Comparison of ENCODE assay signal across 14 cellular contexts in genomic region chr11:122642971-122643370, GRCh38. TPM values are rescaled to one million over a fixed set of nuclear protein-coding genes. Genes with fewer than 3 reads are reported as not detected.
DNase-seq lines count a peak whose midpoint lies in the region; ATAC-seq, FAIRE-seq and TF ChIP-seq lines count a peak whose summit lies in the region.
"Had no signal": no experiment of that assay in that cellular context is flagged by ENCODE, and none has a peak within 500 bp of the region (broad histone marks: within the 10 kb centered on the region; RNA-seq: fewer than 3 reads in every experiment).

No MANE protein-coding gene starts in this region.

- no peaks in the 10 kb centered on the region for H3K23me2 ChIP-seq in H1 (ENCODE audit: low read depth, low read length)

- no peaks in the 10 kb centered on the region for H3K36me3 Mint-ChIP-seq in stimulated activated effector memory CD8-positive, alpha-beta T cell treated with anti-CD3 and anti-CD28 coated beads, Interleukin-12 subunit alpha, Interleukin-12 subunit beta, amount 100 ng/mL, for 72 hours

- FAIRE-seq in H1 (lab: Jason Lieb, UNC): no peak
- FAIRE-seq: GM19239 had no signal

- H3K79me1 ChIP-seq in H1 (ENCODE audit: low read depth, low read length): no peaks in the 10 kb centered on the region

- H3K23ac ChIP-seq in H1 (ENCODE audit: insufficient read length): no peak overlapping the region

- H3K4me3 ChIP-seq in PC-3 (ENCODE audit: low read length) (peak overlapping the region; percentile 35), H1 (ENCODE audit: extremely low read depth in 1 of 4, insufficient read depth in 2 of 4, low read depth in 3 of 4, low read length in 4 of 4) (no peak overlapping the region), osteoblast (ENCODE audit: insufficient read depth, low read length) (peak overlapping the region; percentile 22)

- DNase-seq in EL (peak; percentile 56), PC-3 (peak; percentile 61), H1 (ENCODE audit: low read depth in 1 of 2, low spot score in 2 of 2) (no peak), osteoblast (ENCODE audit: insufficient read length, low spot score, missing footprints) (peak; percentile 58), T-helper 9 cell (no peak), globus pallidus (ENCODE audit: low spot score) (no peak)
- DNase-seq in stimulated activated effector memory CD8-positive, alpha-beta T cell treated with anti-CD3 and anti-CD28 coated beads, Interleukin-12 subunit alpha, Interleukin-12 subunit beta, amount 100 ng/mL, for 72 hours (ENCODE audit: low spot score in 2 of 2): no peak
- DNase-seq: activated gamma-delta T cell, BE2C, cortex of kidney, NCI-H187, NCI-H510A treated with DMSO at 0.1 percent for 48 hours had no signal

- H3K14ac ChIP-seq in H1 (ENCODE audit: insufficient read length): no peak overlapping the region

- peak overlapping the region; percentile 59 for H3K9ac ChIP-seq in PC-3 (ENCODE audit: low read length)
- H3K9ac ChIP-seq in H1 (replicated peaks in 1 of 4; ENCODE audit: extremely low read depth in 1 of 4, low read depth in 3 of 4, low read length in 3 of 4): no peak overlapping the region; a peak in 1 of 7 replicates

- H2BK15ac ChIP-seq in H1 (ENCODE audit: low read length): no peak overlapping the region

- no peak overlapping the region for H2BK20ac ChIP-seq in H1 (ENCODE audit: low read length)

- no peak overlapping the region for H3K4me3 Mint-ChIP-seq in stimulated activated effector memory CD8-positive, alpha-beta T cell treated with anti-CD3 and anti-CD28 coated beads, Interleukin-12 subunit alpha, Interleukin-12 subunit beta, amount 100 ng/mL, for 72 hours

- no peak overlapping the region for H3K27ac Mint-ChIP-seq in stimulated activated effector memory CD8-positive, alpha-beta T cell treated with anti-CD3 and anti-CD28 coated beads, Interleukin-12 subunit alpha, Interleukin-12 subunit beta, amount 100 ng/mL, for 72 hours

- TF ChIP-seq CTCF in PC-3 (conservative IDR thresholded peaks at IDR 0.05; ENCODE audit: low read depth, low read length) (no peak), H1 (IDR thresholded peaks at IDR 0.05; ENCODE audit: control extremely low read depth in 1 of 3, insufficient read depth in 1 of 3, low read depth in 1 of 3, low read length in 3 of 3) (no peak), osteoblast (IDR thresholded peaks at IDR 0.05; ENCODE audit: extremely low read depth, low read depth, low read length) (no peak)

- H4K5ac ChIP-seq in H1 (ENCODE audit: insufficient read length, low read depth, low read length): no peak overlapping the region

- no peaks in the 10 kb centered on the region for H3K9me3 Mint-ChIP-seq in stimulated activated effector memory CD8-positive, alpha-beta T cell treated with anti-CD3 and anti-CD28 coated beads, Interleukin-12 subunit alpha, Interleukin-12 subunit beta, amount 100 ng/mL, for 72 hours

- H3K36me3 ChIP-seq in PC-3 (ENCODE audit: low read depth, low read length) (no peaks in the 10 kb centered on the region), H1 (ENCODE audit: control insufficient read depth in 2 of 4, insufficient read depth in 4 of 4, low read length in 3 of 4) (no peaks in the 10 kb centered on the region), osteoblast (ENCODE audit: insufficient read depth, low read length) (no peaks in the 10 kb centered on the region)
- H3K36me3 ChIP-seq: BE2C had no signal

- no peaks in the 10 kb centered on the region for H3K4me1 Mint-ChIP-seq in stimulated activated effector memory CD8-positive, alpha-beta T cell treated with anti-CD3 and anti-CD28 coated beads, Interleukin-12 subunit alpha, Interleukin-12 subunit beta, amount 100 ng/mL, for 72 hours

- peak overlapping the region; percentile 69 for H3K4me2 ChIP-seq in PC-3 (ENCODE audit: low read length)
- H3K4me2 ChIP-seq in H1 (ENCODE audit: insufficient read depth in 1 of 2, low read depth in 2 of 2, low read length in 2 of 2): no peak overlapping the region
- H3K4me2 ChIP-seq in osteoblast (ENCODE audit: insufficient read depth, low read length): peak overlapping the region; percentile 66

- no peak overlapping the region for H4K91ac ChIP-seq in H1 (replicated peaks; ENCODE audit: insufficient read length, low read length)

- H2AFZ ChIP-seq in PC-3 (ENCODE audit: low read length) (peak overlapping the region; percentile 15), H1 (ENCODE audit: low read length) (peak overlapping the region; percentile 19; the same call in 1 of the 2 replicates), osteoblast (ENCODE audit: low read length) (peak overlapping the region; percentile 31)

- no peak overlapping the region for H2BK12ac ChIP-seq in H1 (ENCODE audit: low read depth, low read length)

- H3K9me2 ChIP-seq in PC-3 (replicated peaks; ENCODE audit: low read length): no peaks in the 10 kb centered on the region

- no peak overlapping the region for H2AK5ac ChIP-seq in H1 (ENCODE audit: low read depth, low read length)

- POLR2A ChIA-PET in PC-3 (lab: Charles Lee; ENCODE audit: unreplicated experiment) (interaction anchor here (0.7 kb wide), 1 partner anchor 12 kb away, joined by 8 read pairs; no protein-coding TSS in a partner anchor), H1 (lab: Charles Lee; ENCODE audit: partially characterized antibody) (interaction anchor here (0.9 kb wide), 1 partner anchor 13 kb away, joined by 3 read pairs; no protein-coding TSS in a partner anchor)

- H3K56ac ChIP-seq in H1 (replicated peaks; ENCODE audit: insufficient read length, low read depth, low read length): no peak overlapping the region

- 88% methylated on average over 6 of the region's 6 CpGs; no CpG with 5 or more reads in 1 of the 2 experiments for WGBS in H1 (ENCODE audit: extremely low coverage in 1 of 2, insufficient coverage in 1 of 2, insufficient read length in 1 of 2, insufficient replicate concordance in 2 of 2, low coverage in 1 of 2, low lambda C conversion rate in 2 of 2, missing lambda C conversion rate in 1 of 2), 2 experiments

- peaks cover 12% of the 10 kb centered on the region for H3F3A ChIP-seq in PC-3 (ENCODE audit: low read length, unreplicated experiment)

- TSS peak; percentile 95 for BruUV-seq in PC-3 (replicated peaks; lab: Mats Ljungman, UMichigan)

- H3K18ac ChIP-seq in H1 (ENCODE audit: extremely low read depth, low read length): no peak overlapping the region

- CTCF ChIA-PET in PC-3 (lab: Charles Lee): interaction anchor here (1.0 kb wide), 2 partner anchors 14 to 220 kb away, joined by 3 to 7 read pairs; no protein-coding TSS in a partner anchor
- CTCF ChIA-PET in H1 (lab: Charles Lee; ENCODE audit: partially characterized antibody): interaction anchor here (0.6 to 1.9 kb wide), 3 partner anchors 15 to 793 kb away, joined by 3 to 4 read pairs (median 4); no protein-coding TSS in a partner anchor

- H2BK120ac ChIP-seq in H1 (replicated peaks; ENCODE audit: low read depth, low read length): no peak overlapping the region

- TF ChIP-seq EP300 in H1 (IDR thresholded peaks at IDR 0.05; ENCODE audit: borderline replicate concordance in 1 of 2, low read depth in 2 of 2, low read length in 2 of 2): no peak

- H3K9me3 ChIP-seq in PC-3 (ENCODE audit: low read length) (no peaks in the 10 kb centered on the region), H1 (ENCODE audit: insufficient read depth in 2 of 2, low read depth in 1 of 2, low read length in 1 of 2) (no peaks in the 10 kb centered on the region), osteoblast (ENCODE audit: low read depth, low read length) (no peaks in the 10 kb centered on the region)
- H3K9me3 ChIP-seq: BE2C had no signal

- no peaks in the 10 kb centered on the region for H3K79me2 ChIP-seq in PC-3 (ENCODE audit: low read length)
- no peaks in the 10 kb centered on the region for H3K79me2 ChIP-seq in H1 (ENCODE audit: control insufficient read depth in 1 of 2, insufficient read depth in 2 of 2, low read length in 2 of 2)
- H3K79me2 ChIP-seq in osteoblast (ENCODE audit: insufficient read depth, low read length): no peaks in the 10 kb centered on the region

- no peak overlapping the region for H4K8ac ChIP-seq in H1 (ENCODE audit: extremely low read depth, insufficient read depth, low read length)

- H3K27me3 ChIP-seq in PC-3 (ENCODE audit: low read length) (no peaks in the 10 kb centered on the region), H1 (replicated peaks in 1 of 4; ENCODE audit: control insufficient read depth in 3 of 4, extremely low read depth in 1 of 4, insufficient read depth in 3 of 4, low read length in 3 of 4) (no peaks in the 10 kb centered on the region), osteoblast (ENCODE audit: insufficient read depth, low read length) (no peaks in the 10 kb centered on the region)
- H3K27me3 ChIP-seq: BE2C had no signal

- peaks cover 38% of the 10 kb centered on the region for H3K4me1 ChIP-seq in PC-3 (ENCODE audit: insufficient read depth, low read length)
- no peaks in the 10 kb centered on the region for H3K4me1 ChIP-seq in H1 (replicated peaks in 1 of 4; ENCODE audit: control insufficient read depth in 3 of 4, insufficient read depth in 4 of 4, low read length in 3 of 4)
- peaks cover 36% of the 10 kb centered on the region for H3K4me1 ChIP-seq in osteoblast (ENCODE audit: insufficient read depth, low read length)
- H3K4me1 ChIP-seq: BE2C had no signal

- peak overlapping the region; percentile 89 for H3K27ac ChIP-seq in PC-3 (ENCODE audit: low read length)
- no peak overlapping the region for H3K27ac ChIP-seq in H1 (ENCODE audit: low read depth, low read length)
- H3K27ac ChIP-seq in osteoblast (ENCODE audit: low read depth, low read length): peak overlapping the region; percentile 88

- no peak for TF ChIP-seq RAD21 in H1 (IDR thresholded peaks at IDR 0.05 in 1 of 2, conservative IDR thresholded peaks at IDR 0.05 in 1 of 2; ENCODE audit: low read depth in 2 of 2, low read length in 2 of 2)

- H4K20me1 ChIP-seq in PC-3 (ENCODE audit: low read length): no peaks in the 10 kb centered on the region
- H4K20me1 ChIP-seq in H1 (replicated peaks in 1 of 2; ENCODE audit: control insufficient read depth in 1 of 2, insufficient read depth in 2 of 2, low read length in 2 of 2): no peaks in the 10 kb centered on the region
- H4K20me1 ChIP-seq in osteoblast (ENCODE audit: insufficient read depth, low read length): no peaks in the 10 kb centered on the region

- ATAC-seq in PC-3 (peak; percentile 18), HG03025 (IDR thresholded peaks at IDR 0.05; ENCODE audit: low FRiP score, unreplicated experiment) (no peak)
- no peak for ATAC-seq in stimulated activated effector memory CD8-positive, alpha-beta T cell treated with anti-CD3 and anti-CD28 coated beads, Interleukin-12 subunit alpha, Interleukin-12 subunit beta, amount 100 ng/mL, for 72 hours

- intact Hi-C loops in PC-3 (cut with micrococcal nuclease): loop anchor here (1.0 kb wide), 1 partner anchor 12 kb away; the partner anchor contains the start of gene UBASH3B

- H3K4ac ChIP-seq in H1 (replicated peaks; ENCODE audit: insufficient read length, low read depth, low read length): no peak overlapping the region

- TF ChIP-seq POLR2A in H1 (IDR thresholded peaks at IDR 0.05; ENCODE audit: control extremely low read depth in 1 of 2, low read depth in 2 of 2, low read length in 2 of 2): no peak

- no peak overlapping the region for H2BK5ac ChIP-seq in H1 (ENCODE audit: low read depth, low read length)

RNA-seq across cellular contexts. Expression of gene UBASH3B, which starts 12.6 kb away (rescaled TPM):
- total RNA-seq in PC-3 (2014; rRNA removed) (148 and 178 TPM in 2 replicates), osteoblast (9.1 and 21.4 TPM in 2 replicates)
- 8.9 and 9.5 TPM in 2 replicates for total RNA-seq in H1 (2021; fragmentation: NEBNext Ultra II Directional; extraction: Animal tissue kit (Norgen Biotek cat#: 25700))
- polyA plus RNA-seq in H1 (2011; rRNA removed): 7.5 and 7.6 TPM in 2 replicates
- polyA plus RNA-seq in H1 (2011; cell fraction: cytosol; rRNA removed): 5.0 TPM
- 7.6 TPM for polyA plus RNA-seq in H1 (2011; cell fraction: nucleus; rRNA removed)
- polyA plus RNA-seq in H1 (2012, experiment 1 of 2): 4.4 to 7.8 TPM (median 5.7 TPM) in 4 replicates
- polyA plus RNA-seq in H1 (2012, experiment 2 of 2): 0.92 TPM
- 4.3 TPM for polyA plus RNA-seq in H1 (2013, experiment 1 of 2)
- 4.7 TPM for polyA plus RNA-seq in H1 (2013, experiment 2 of 2)
- polyA minus RNA-seq in H1 (2011; rRNA and poly(A)+ RNA removed): 17.4 and 24.7 TPM in 2 replicates
- 4.4 TPM for polyA minus RNA-seq in H1 (2011; cell fraction: cytosol; rRNA and poly(A)+ RNA removed)
- 22.5 TPM for polyA minus RNA-seq in H1 (2011; cell fraction: nucleus; rRNA and poly(A)+ RNA removed)

Comparison
In these comparisons a context has a peak if more than half of its experiments do, and no peak if none do; other contexts are left out.
1. DNase-seq: peak in EL (single experiment), PC-3 (single experiment) and osteoblast (single experiment); none in H1 (0 of 2), stimulated activated effector memory CD8-positive, alpha-beta T cell treated with anti-CD3 and anti-CD28 coated beads, Interleukin-12 subunit alpha, Interleukin-12 subunit beta, amount 100 ng/mL, for 72 hours (0 of 2), T-helper 9 cell (single experiment) and globus pallidus (single experiment).
2. H3K4me2 ChIP-seq: peak in PC-3 (single experiment) and osteoblast (single experiment); none in H1 (0 of 2).
3. H3K4me3 ChIP-seq: peak in PC-3 (single experiment) and osteoblast (single experiment); none in H1 (0 of 4).
4. Peak in every context shown above with its lines, with median percentiles within 50 percentile points of each other: H2AFZ ChIP-seq.